ENCODE assay signal across 7 cellular contexts in genomic region chr17:81902023-81902652, GRCh38. TPM values are rescaled to one million over a fixed set of nuclear protein-coding genes. Genes with fewer than 3 reads are reported as not detected.
DNase-seq lines count a peak whose midpoint lies in the region; ATAC-seq and TF ChIP-seq lines count a peak whose summit lies in the region.

Gene NPB, plus strand, starts transcription at chr17:81902238. Its CDS starts 40 bp downstream, at chr17:81902278.

- WGBS in H9 (ENCODE audit: extremely low coverage, insufficient read length, low lambda C conversion rate) = no CpG with 5 or more reads among the region's 79 CpGs
- 1% methylated on average over 79 of the region's 79 CpGs for WGBS in right cardiac atrium

- in situ Hi-C loops in HAP-1 (cut with MboI; ENCODE audit: low sequenced_read_pairs) = no loop called here

- H3K9me3 Mint-ChIP-seq in H9 = no peaks in the 10 kb centered on the region
- no peaks in the 10 kb centered on the region for H3K9me3 Mint-ChIP-seq in WTC11

- intact Hi-C loops in right cardiac atrium (cut with DNase I) = no loop called here

- H3K23ac ChIP-seq in H9 (ENCODE audit: insufficient read length, low read depth, low read length) = no peak within 1 kb of the TSS

- H4K20me1 ChIP-seq in H9 (ENCODE audit: control insufficient read depth, insufficient read depth, insufficient read length) = no peaks in the 10 kb centered on the region

- H3K18ac ChIP-seq in H9 (ENCODE audit: insufficient read length, low read depth, low read length) = no peak within 1 kb of the TSS

- H3K4ac ChIP-seq in H9 (ENCODE audit: low read depth, low read length) = no peak within 1 kb of the TSS

- H4K5ac ChIP-seq in H9 (ENCODE audit: insufficient read length, low read depth, low read length) = no peak within 1 kb of the TSS

- peak within 1 kb of the TSS; percentile 31 for H3K4me2 ChIP-seq in H9 (ENCODE audit: insufficient read depth, insufficient read length, low read length)

- H3K9me3 ChIP-seq in H9 (ENCODE audit: control insufficient read depth, low read depth, low read length) (no peaks in the 10 kb centered on the region), right cardiac atrium (ENCODE audit: control insufficient read depth, low read length) (no peaks in the 10 kb centered on the region), HAP-1 (no peaks in the 10 kb centered on the region)

- peaks cover 11% of the 10 kb centered on the region for H3K23me2 ChIP-seq in H9 (ENCODE audit: insufficient read length, low read depth, low read length, poor library complexity, severe bottlenecking)

- DNase-seq in H9 (no peak), WTC11 (ENCODE audit: low spot score) (peak; percentile 42), right cardiac atrium (peak in 2 of 3 donors; percentile 75 to 81), NCI-H187 treated with DMSO at 0.1 percent for 48 hours (lab: John Stamatoyannopoulos, UW) (no peak), HAP-1 (ENCODE audit: low spot score in 2 of 2) (no peak)

- H3K79me2 ChIP-seq in H9 (ENCODE audit: insufficient read depth, low read length) = no peaks in the 10 kb centered on the region

- H3K27ac ChIP-seq in H9 (ENCODE audit: insufficient read length, low read depth, low read length) (no peak within 1 kb of the TSS), right cardiac atrium (ENCODE audit: low read length) (no peak within 1 kb of the TSS), skin epidermis (peak within 1 kb of the TSS in 3 of 21 experiments; percentile 14 to 21 (median 17))

- H4K91ac ChIP-seq in H9 (ENCODE audit: insufficient read length, low read depth, low read length) = no peak within 1 kb of the TSS

- POLR2A ChIA-PET in WTC11 (lab: Charles Lee) = interaction anchor here (0.9 to 1.5 kb wide), 2 partner anchors 10 to 33 kb away, joined by 4 to 6 read pairs; partner anchors contain the start of genes ALYREF and ANAPC11

- no peak within 1 kb of the TSS for H4K8ac ChIP-seq in H9 (replicated peaks; ENCODE audit: insufficient read length, low read depth, low read length)

- no peak within 1 kb of the TSS for H2BK120ac ChIP-seq in H9 (ENCODE audit: low read depth, low read length, poor library complexity, severe bottlenecking)

- no peak within 1 kb of the TSS for H3K9ac ChIP-seq in H9 (ENCODE audit: extremely low read depth, insufficient read length, low read length)

- H2BK20ac ChIP-seq in H9 (ENCODE audit: low read depth, low read length, poor library complexity, severe bottlenecking) = no peak within 1 kb of the TSS

- CTCF ChIA-PET in WTC11 (lab: Charles Lee) = interaction anchor here (0.6 to 1.8 kb wide), 5 partner anchors 32 to 128 kb away, joined by 3 to 4 read pairs (median 3); no protein-coding TSS in a partner anchor

- no peak within 1 kb of the TSS for H3T11ph ChIP-seq in H9 (ENCODE audit: low read length)

- no peak within 1 kb of the TSS for H2AFZ ChIP-seq in H9 (ENCODE audit: low read length)

- H3K27ac Mint-ChIP-seq in H9 (no peak within 1 kb of the TSS), WTC11 (no peak within 1 kb of the TSS)

- peak within 1 kb of the TSS; percentile 27 to 60; a peak in 3 of 5 replicates for H3K4me3 Mint-ChIP-seq in H9
- H3K4me3 Mint-ChIP-seq in WTC11 = peak within 1 kb of the TSS; percentile 48

- peaks cover 0 to 3% of the 10 kb centered on the region in 2 experiments; a peak in 2 of 4 replicates for H3K4me1 Mint-ChIP-seq in H9
- no peaks in the 10 kb centered on the region for H3K4me1 Mint-ChIP-seq in WTC11

- H3K36me3 Mint-ChIP-seq in H9 (ENCODE audit: insufficient read depth in 1 of 3, low read depth in 3 of 3) = peaks cover 8 to 33% (median 18%) of the 10 kb centered on the region in 3 experiments; a peak in 6 of 7 replicates
- H3K36me3 Mint-ChIP-seq in WTC11 = peaks cover 16% of the 10 kb centered on the region

- H3K4me3 ChIP-seq in right cardiac atrium (ENCODE audit: low read length) (peak within 1 kb of the TSS; percentile 8), skin epidermis (peak within 1 kb of the TSS in 6 of 7 experiments; percentile 11 to 44 (median 26)), HAP-1 (no peak within 1 kb of the TSS)

- H2BK12ac ChIP-seq in H9 (ENCODE audit: insufficient read length, low read depth, low read length) = no peak within 1 kb of the TSS

- H3K56ac ChIP-seq in H9 (ENCODE audit: insufficient read length, low read depth, low read length) = no peak within 1 kb of the TSS

- no peak within 1 kb of the TSS for H2AK5ac ChIP-seq in H9 (ENCODE audit: insufficient read length, low read length)

- peak within 1 kb of the TSS; percentile 51 for H3K14ac ChIP-seq in H9 (ENCODE audit: insufficient read depth, low read length)

- no peak within 1 kb of the TSS for H2BK15ac ChIP-seq in H9 (ENCODE audit: low read depth, low read length)

- peaks cover 11% of the 10 kb centered on the region for H3K27me3 Mint-ChIP-seq in H9 (ENCODE audit: low read depth)
- H3K27me3 Mint-ChIP-seq in WTC11 (ENCODE audit: low read depth) = peaks cover 13% of the 10 kb centered on the region

- H3K36me3 ChIP-seq in HAP-1 (replicated peaks) = peaks cover 45% of the 10 kb centered on the region

- H3K27me3 ChIP-seq in H9 (ENCODE audit: insufficient read depth, low read length) (no peaks in the 10 kb centered on the region; the same call in 1 of the 2 replicates), right cardiac atrium (ENCODE audit: control insufficient read depth, insufficient read depth) (no peaks in the 10 kb centered on the region), HAP-1 (ENCODE audit: low read depth) (no peaks in the 10 kb centered on the region)

- ATAC-seq in WTC11 (peak; percentile 36), right cardiac atrium (peak; percentile 59 to 62), HG03520 (IDR thresholded peaks at IDR 0.05; ENCODE audit: unreplicated experiment) (no peak)

- H3K4me1 ChIP-seq in H9 (ENCODE audit: insufficient read depth, low read length) (no peaks in the 10 kb centered on the region), right cardiac atrium (ENCODE audit: control insufficient read depth, insufficient read depth, low read length) (no peaks in the 10 kb centered on the region), HAP-1 (no peaks in the 10 kb centered on the region)

- no peaks in the 10 kb centered on the region for H3K79me1 ChIP-seq in H9 (ENCODE audit: insufficient read depth, low read depth, low read length, poor library complexity, severe bottlenecking)

- TF ChIP-seq CTCF in H9 (conservative IDR thresholded peaks at IDR 0.05) = no peak
- no peak for TF ChIP-seq CTCF in WTC11 (IDR thresholded peaks at IDR 0.05)

- no peak within 1 kb of the TSS for H2BK5ac ChIP-seq in H9 (ENCODE audit: insufficient read length, low read length)

TF ChIP-seq in WTC11, 78 proteins besides CTCF, POLR2A, EP300 and RAD21:
- peak; percentile 57; the same call in 1 of the 2 replicates for TF ChIP-seq MAX (CRISPR knock-in tag; IDR thresholded peaks at IDR 0.05)
- TF ChIP-seq GRHL2 (CRISPR knock-in tag; IDR thresholded peaks at IDR 0.05; ENCODE audit: insufficient replicate concordance, severe bottlenecking) = no peak
- no peak for TF ChIP-seq CBFB (CRISPR knock-in tag; IDR thresholded peaks at IDR 0.05; ENCODE audit: low read depth)
- TF ChIP-seq OVOL2 (CRISPR knock-in tag; IDR thresholded peaks at IDR 0.05; ENCODE audit: borderline replicate concordance) = no peak
- TF ChIP-seq HMGXB4 (CRISPR knock-in tag; IDR thresholded peaks at IDR 0.05) = 0 out of 2 replicates have a peak, but pooled peaks have one; percentile 11
- TF ChIP-seq, protein P1, sequence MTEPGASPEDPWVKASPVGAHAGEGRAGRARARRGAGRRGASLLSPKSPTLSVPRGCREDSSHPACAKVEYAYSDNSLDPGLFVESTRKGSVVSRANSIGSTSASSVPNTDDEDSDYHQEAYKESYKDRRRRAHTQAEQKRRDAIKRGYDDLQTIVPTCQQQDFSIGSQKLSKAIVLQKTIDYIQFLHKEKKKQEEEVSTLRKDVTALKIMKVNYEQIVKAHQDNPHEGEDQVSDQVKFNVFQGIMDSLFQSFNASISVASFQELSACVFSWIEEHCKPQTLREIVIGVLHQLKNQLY (CRISPR knock-in tag; IDR thresholded peaks at IDR 0.05) = 0 out of 2 replicates have a peak, but pooled peaks have one; percentile 10
- TF ChIP-seq MYBL2 (CRISPR knock-in tag; IDR thresholded peaks at IDR 0.05) = 0 out of 2 replicates have a peak, but pooled peaks have one; percentile 65

RNA-seq across cellular contexts. Expression of gene NPB, which starts in this region (rescaled TPM):
- total RNA-seq in H9 (2021) = 2.1 and 2.4 TPM in 2 replicates
- 1.9 to 2.1 TPM (median 1.9 TPM) in 3 replicates for total RNA-seq in WTC11 (2021)
- under 1 TPM; 0.14 to 0.53 (median 0.29) TPM for total RNA-seq in right cardiac atrium
- polyA plus RNA-seq in right cardiac atrium = 0.32 TPM

Comparison
In these comparisons a context has a peak if more than half of its experiments do, and no peak if none do; other contexts are left out.
1. Peak in DNase-seq, ATAC-seq and H3K4me3 ChIP-seq in right cardiac atrium; RNA of the gene not detected or under 1 TPM.